8 cellular contexts compared by ENCODE assay signal in genomic region chr20:4740774-4741431, GRCh38. TPM values are rescaled to one million over a fixed set of nuclear protein-coding genes. Genes with fewer than 3 reads are reported as not detected.
DNase-seq lines count a peak whose midpoint lies in the region; ATAC-seq and TF ChIP-seq lines count a peak whose summit lies in the region.

No MANE protein-coding gene starts in this region.

- DNase-seq in ELR (ENCODE audit: low read depth) (peak; percentile 51), Kasumi-1 (lab: John Stamatoyannopoulos, UW) (peak; percentile 29 to 69), cardiac fibroblast (ENCODE audit: low read depth in 2 of 2) (peak; percentile 54 to 55), mesendoderm (peak; percentile 85)
- DNase-seq in activated CD4-positive, CD25-positive, alpha-beta regulatory T cell (lab: John Stamatoyannopoulos, UW), result peak; percentile 10 to 55 (median 42)
- DNase-seq in stimulated activated effector memory CD8-positive, alpha-beta T cell treated with anti-CD3 and anti-CD28 coated beads, Interleukin-12 subunit alpha, Interleukin-12 subunit beta, amount 100 ng/mL, for 72 hours (ENCODE audit: low spot score in 2 of 2), result peak; percentile 50 to 84

- H3K4me3 ChIP-seq in cardiac fibroblast (replicated peaks in 1 of 2; ENCODE audit: low read depth in 2 of 2, low read length in 2 of 2) (no peak overlapping the region), mesendoderm (ENCODE audit: low read length) (no peak overlapping the region)

- no peak overlapping the region for H2BK15ac ChIP-seq in mesendoderm (replicated peaks; ENCODE audit: low read depth)

- H3K18ac ChIP-seq in mesendoderm (ENCODE audit: low read length), result no peak overlapping the region

- H3K27ac Mint-ChIP-seq in stimulated activated effector memory CD8-positive, alpha-beta T cell treated with anti-CD3 and anti-CD28 coated beads, Interleukin-12 subunit alpha, Interleukin-12 subunit beta, amount 100 ng/mL, for 72 hours, result no peak overlapping the region

- no peak overlapping the region for H3K4me3 Mint-ChIP-seq in stimulated activated effector memory CD8-positive, alpha-beta T cell treated with anti-CD3 and anti-CD28 coated beads, Interleukin-12 subunit alpha, Interleukin-12 subunit beta, amount 100 ng/mL, for 72 hours

- peak; percentile 68 for TF ChIP-seq CTCF in cardiac fibroblast (IDR thresholded peaks at IDR 0.05; ENCODE audit: low read depth, low read length)

- H3K27ac ChIP-seq in mesendoderm (ENCODE audit: low read depth, low read length), result no peak overlapping the region

- no peaks in the 10 kb centered on the region for H3K27me3 ChIP-seq in mesendoderm (ENCODE audit: insufficient read depth, low read length, poor library complexity)

- H3K4me1 Mint-ChIP-seq in stimulated activated effector memory CD8-positive, alpha-beta T cell treated with anti-CD3 and anti-CD28 coated beads, Interleukin-12 subunit alpha, Interleukin-12 subunit beta, amount 100 ng/mL, for 72 hours, result peaks cover 6% of the 10 kb centered on the region

- peak; percentile 53 for ATAC-seq in stimulated activated effector memory CD8-positive, alpha-beta T cell treated with anti-CD3 and anti-CD28 coated beads, Interleukin-12 subunit alpha, Interleukin-12 subunit beta, amount 100 ng/mL, for 72 hours
- ATAC-seq in GM18517 (IDR thresholded peaks at IDR 0.05; ENCODE audit: unreplicated experiment) (no peak), GM21576 (IDR thresholded peaks at IDR 0.05; ENCODE audit: unreplicated experiment) (no peak)

- no peak overlapping the region for H2BK5ac ChIP-seq in mesendoderm (ENCODE audit: low read length)

- no CpG with 5 or more reads among the region's 10 CpGs for WGBS in mesendoderm (ENCODE audit: extremely low coverage, insufficient coverage, low lambda C conversion rate)

- no peak overlapping the region for H3K56ac ChIP-seq in mesendoderm (ENCODE audit: low read length)

- no peaks in the 10 kb centered on the region for H3K36me3 Mint-ChIP-seq in stimulated activated effector memory CD8-positive, alpha-beta T cell treated with anti-CD3 and anti-CD28 coated beads, Interleukin-12 subunit alpha, Interleukin-12 subunit beta, amount 100 ng/mL, for 72 hours

- H4K8ac ChIP-seq in mesendoderm (ENCODE audit: low read depth, low read length), result no peak overlapping the region

- H3K79me2 ChIP-seq in mesendoderm (ENCODE audit: control insufficient read depth, insufficient read depth, low read length), result no peaks in the 10 kb centered on the region

- no peaks in the 10 kb centered on the region for H3K4me1 ChIP-seq in mesendoderm (ENCODE audit: control insufficient read depth, low read depth, low read length)

- no peak overlapping the region for H3K9ac ChIP-seq in mesendoderm (ENCODE audit: low read length)

- no peak overlapping the region for H3K4me2 ChIP-seq in mesendoderm (ENCODE audit: low read length)

- H2AK5ac ChIP-seq in mesendoderm (ENCODE audit: low read length), result no peak overlapping the region

- H3K4ac ChIP-seq in mesendoderm (ENCODE audit: low read depth, low read length), result no peak overlapping the region

- no peak overlapping the region for H4K5ac ChIP-seq in mesendoderm (ENCODE audit: low read length)

- H3K36me3 ChIP-seq in mesendoderm (ENCODE audit: control insufficient read depth, insufficient read depth, low read length), result no peaks in the 10 kb centered on the region

- H3K9me3 Mint-ChIP-seq in stimulated activated effector memory CD8-positive, alpha-beta T cell treated with anti-CD3 and anti-CD28 coated beads, Interleukin-12 subunit alpha, Interleukin-12 subunit beta, amount 100 ng/mL, for 72 hours, result no peaks in the 10 kb centered on the region

- H2BK120ac ChIP-seq in mesendoderm (ENCODE audit: low read depth, low read length), result no peak overlapping the region

- H3K79me1 ChIP-seq in mesendoderm (ENCODE audit: low read length), result no peaks in the 10 kb centered on the region

- no peak overlapping the region for H3K23ac ChIP-seq in mesendoderm (ENCODE audit: low read length)

RNA-seq across cellular contexts. Expression of gene PRND, which starts 19.2 kb away (rescaled TPM):
- 2.9 TPM for polyA plus RNA-seq in mesendoderm (2013, experiment 1 of 2)
- 2.8 TPM for polyA plus RNA-seq in mesendoderm (2013, experiment 2 of 2)

RNA-seq across cellular contexts. Expression of gene PRNP, which starts 54.6 kb away (rescaled TPM):
- 27.3 TPM for polyA plus RNA-seq in mesendoderm (2013, experiment 1 of 2)
- 28.4 TPM for polyA plus RNA-seq in mesendoderm (2013, experiment 2 of 2)
